In genomic region chr4:18021720-18022571, GRCh38 we compare ENCODE assay signal across 1 cellular context.
A peak's percentile ranks its signal among the peaks of the same experiment; 100 is the strongest.
TF ChIP-seq lines count a peak whose summit lies in the region.

Gene LCORL (minus strand): TSS chr4:18021755. CDS start chr4:18021751, 4 bp downstream.

TF ChIP-seq in GM12878, 131 proteins besides CTCF, POLR2A, EP300 and RAD21 (continued from another document):
- TF ChIP-seq ZBTB40 (IDR thresholded peaks at IDR 0.05; ENCODE audit: borderline replicate concordance) (peak; percentile 61; the same call in 1 of the 2 replicates), STAT3 (IDR thresholded peaks at IDR 0.05; ENCODE audit: low read depth, low read length) (no peak), SPI1 (IDR thresholded peaks at IDR 0.05; ENCODE audit: borderline replicate concordance, insufficient read depth, low read depth, low read length) (no peak), NKRF (conservative IDR thresholded peaks at IDR 0.05) (no peak), KDM1A (IDR thresholded peaks at IDR 0.05; ENCODE audit: borderline replicate concordance) (no peak)
